ENCODE assay signal across 32 cellular contexts in genomic region chr22:48406161-48406560, GRCh38.
"Had no signal": no experiment of that assay in that cellular context is flagged by ENCODE, and none has a peak within 500 bp of the region (broad histone marks: within the 10 kb centered on the region; RNA-seq: fewer than 3 reads in every experiment).

No MANE protein-coding gene starts in this region.

- H3K27ac ChIP-seq: KMS-11 had no signal

- H3K4me2 ChIP-seq: KMS-11 had no signal

- H3K27me3 ChIP-seq: MG63 had no signal

- H3K9me3 ChIP-seq: MG63 had no signal

- H3K36me3 ChIP-seq: MG63 had no signal

- DNase-seq: Karpas-422, Kasumi-1, MM.1S, MV-4-11, NCI-H1048, NCI-H1092, NCI-H1092 treated with DMSO at 0.1 percent for 48 hours, NCI-H1105, NCI-H1105 treated with DMSO at 0.1 percent for 48 hours, NCI-H1417, NCI-H1417 treated with DMSO at 0.1 percent for 48 hours, NCI-H1436, NCI-H1436 treated with DMSO at 0.1 percent for 48 hours, NCI-H146, NCI-H1694, NCI-H1694 treated with DMSO at 0.1 percent for 48 hours, NCI-H187, NCI-H187 treated with DMSO at 0.1 percent for 48 hours, NCI-H1930, NCI-H2029, NCI-H2029 treated with DMSO at 0.1 percent for 48 hours, NCI-H2081, NCI-H2081 treated with DMSO at 0.1 percent for 48 hours, NCI-H2107, NCI-H2171, NCI-H2171 treated with DMSO at 0.1 percent for 48 hours, NCI-H2227 treated with DMSO at 0.1 percent for 48 hours, NCI-H226, NCI-H345, NCI-H510A had no signal

- H3K4me3 ChIP-seq: MG63 had no signal

- H3K9ac ChIP-seq: KMS-11 had no signal
